ENCODE assay signal across 22 cellular contexts in genomic region chr6:37418727-37419126, GRCh38.
"Had no signal": no experiment of that assay in that cellular context is flagged by ENCODE, and none has a peak within 500 bp of the region (broad histone marks: within the 10 kb centered on the region; RNA-seq: fewer than 3 reads in every experiment).

No MANE protein-coding gene starts in this region.

- DNase-seq: IMR-90, MV-4-11, NCI-H1048, NCI-H1105, NCI-H1436 treated with DMSO at 0.1 percent for 48 hours, NCI-H187, NCI-H2029, NCI-H2081 treated with DMSO at 0.1 percent for 48 hours, NCI-H2171, NCI-H226, NCI-H446, NCI-H510A treated with DMSO at 0.1 percent for 48 hours, NCI-H774, Right ventricle myocardium superior, RPMI8226, SIG-M5 had no signal

- H3K4me1 ChIP-seq: SJSA1 had no signal

- H3K27ac ChIP-seq: HL-60, KMS-11, SJSA1, SK-N-MC had no signal

- FAIRE-seq: HTR-8/SVneo, RCC 7860 had no signal

- H3K36me3 ChIP-seq: SJSA1 had no signal

- H3K4me3 ChIP-seq: SJSA1, SK-N-MC had no signal

- H3K27me3 ChIP-seq: SJSA1 had no signal

- H3K9ac ChIP-seq: KMS-11 had no signal

- H3K9me3 ChIP-seq: SJSA1 had no signal

- H3K4me2 ChIP-seq: KMS-11 had no signal
